10 cellular contexts compared by ENCODE assay signal in genomic region chr2:64978514-64979268, GRCh38. TPM values are rescaled to one million over a fixed set of nuclear protein-coding genes. Genes with fewer than 3 reads are reported as not detected.
DNase-seq lines count a peak whose midpoint lies in the region; ATAC-seq, FAIRE-seq and TF ChIP-seq lines count a peak whose summit lies in the region.
"Had no signal": no experiment of that assay in that cellular context is flagged by ENCODE, and none has a peak within 500 bp of the region (broad histone marks: within the 10 kb centered on the region; RNA-seq: fewer than 3 reads in every experiment).

No MANE protein-coding gene starts in this region.

- BruUV-seq in GM12878 (replicated peaks; lab: Mats Ljungman, UMichigan) = no TSS peak

- H3K27ac ChIP-seq in GM12878 (ENCODE audit: control insufficient read depth, insufficient read depth) = no peak overlapping the region
- H3K27ac ChIP-seq in parathyroid adenoma = no peak overlapping the region
- H3K27ac ChIP-seq: gastroesophageal sphincter, right lobe of liver had no signal

- DNase-seq in NCI-H82 (lab: John Stamatoyannopoulos, UW) (peak; percentile 39), NCI-H82 treated with DMSO at 0.1 percent for 48 hours (lab: John Stamatoyannopoulos, UW; ENCODE audit: unreplicated experiment) (no peak), GM12878 (ENCODE audit: low read depth, low spot score) (no peak), DMS153 (lab: John Stamatoyannopoulos, UW) (no peak), globus pallidus (ENCODE audit: low spot score) (no peak)
- peak; percentile 19 for DNase-seq in Jurkat, Clone E6-1 (ENCODE audit: low read depth, low spot score)
- DNase-seq: right lobe of liver had no signal

- H3K4me2 ChIP-seq in GM12878 (ENCODE audit: control insufficient read depth, insufficient read depth) = no peak overlapping the region
- H3K4me2 ChIP-seq in parathyroid adenoma (ENCODE audit: low read length) = no peak overlapping the region

- POLR2A ChIA-PET in GM12878 (lab: Charles Lee) = interaction anchor here (0.6 to 1.5 kb wide), 6 partner anchors 14 to 218 kb away, joined by 3 to 5 read pairs (median 4); no protein-coding TSS in a partner anchor

- H3K9me3 ChIP-seq in GM12878 (replicated peaks; ENCODE audit: control insufficient read depth, insufficient read depth, low read length) (no peaks in the 10 kb centered on the region), parathyroid adenoma (ENCODE audit: control insufficient read depth, low read length) (no peaks in the 10 kb centered on the region)
- H3K9me3 ChIP-seq: gastroesophageal sphincter, right lobe of liver had no signal

- H3K4me3 ChIP-seq in Jurkat, Clone E6-1 (ENCODE audit: low read length) = no peak overlapping the region
- H3K4me3 ChIP-seq in GM12878 (no peak overlapping the region), parathyroid adenoma (ENCODE audit: low read depth, low read length) (no peak overlapping the region)
- H3K4me3 ChIP-seq: gastroesophageal sphincter, right lobe of liver had no signal

- in situ Hi-C loops in GM12878 (cut with MboI) = no loop called here

- no peak overlapping the region for H2AFZ ChIP-seq in GM12878 (ENCODE audit: control insufficient read depth, low read depth, low read length)
- H2AFZ ChIP-seq in parathyroid adenoma = no peak overlapping the region

- no peak for TF ChIP-seq POLR2A in GM12878 (IDR thresholded peaks at IDR 0.05; ENCODE audit: low read depth, low read length)

- intact Hi-C loops in GM12878 (cut with micrococcal nuclease; ENCODE audit: unreplicated experiment) = loop anchor here (2.0 kb wide), 1 partner anchor 62 kb away; no protein-coding TSS in a partner anchor

- H3K4me1 ChIP-seq in GM12878 (ENCODE audit: control insufficient read depth, insufficient read depth, low read length) (peaks cover 25% of the 10 kb centered on the region), parathyroid adenoma (peaks cover 7% of the 10 kb centered on the region)

- H3K27me3 ChIP-seq in GM12878 (replicated peaks in 1 of 2; ENCODE audit: control insufficient read depth in 2 of 2, insufficient read depth in 2 of 2, low read length in 1 of 2) (no peaks in the 10 kb centered on the region), parathyroid adenoma (ENCODE audit: control insufficient read depth, insufficient read depth, low read length) (no peaks in the 10 kb centered on the region)
- H3K27me3 ChIP-seq: gastroesophageal sphincter, right lobe of liver had no signal

- no peak overlapping the region for H3K9ac ChIP-seq in GM12878 (ENCODE audit: control insufficient read depth, insufficient read depth, low read length)
- no peak overlapping the region for H3K9ac ChIP-seq in parathyroid adenoma

- WGBS in GM12878 (ENCODE audit: insufficient coverage, insufficient replicate concordance, low lambda C conversion rate, missing lambda C conversion rate) = 91% methylated on average over 4 of the region's 4 CpGs

- SMC1A ChIA-PET in GM12878 (lab: Charles Lee; ENCODE audit: uncharacterized antibody, unreplicated experiment) = interaction anchor here (0.9 to 2.4 kb wide), 10 partner anchors 12 to 62 kb away, joined by 3 to 13 read pairs (median 4); no protein-coding TSS in a partner anchor

- CTCF ChIA-PET in GM12878 (lab: Yijun Ruan, JAX) = interaction anchor here (0.7 to 3.9 kb wide), 14 partner anchors 9 to 67 kb away, joined by 3 to 14 read pairs (median 4); no protein-coding TSS in a partner anchor

- H3K79me2 ChIP-seq in GM12878 (ENCODE audit: control insufficient read depth, insufficient read depth, low read length) (no peaks in the 10 kb centered on the region), parathyroid adenoma (no peaks in the 10 kb centered on the region)

- FAIRE-seq in GM12878 (lab: Jason Lieb, UNC) = no peak

- peak; percentile 71 for ATAC-seq in GM12878
- ATAC-seq in GM18858 (IDR thresholded peaks at IDR 0.05; ENCODE audit: unreplicated experiment) = no peak
- ATAC-seq: gastroesophageal sphincter had no signal

- RAD21 ChIA-PET in GM12878 (lab: Charles Lee; ENCODE audit: unreplicated experiment) = interaction anchor here (0.6 to 2.6 kb wide), 15 partner anchors 10 to 195 kb away, joined by 3 to 14 read pairs (median 3); no protein-coding TSS in a partner anchor

- TF ChIP-seq EP300 in GM12878 (IDR thresholded peaks at IDR 0.05; ENCODE audit: borderline replicate concordance in 1 of 2, control insufficient read depth in 1 of 2, low read depth in 2 of 2, low read length in 2 of 2) = no peak

- H3K36me3 ChIP-seq in GM12878 (ENCODE audit: control insufficient read depth in 2 of 2, insufficient read depth in 2 of 2, low read length in 1 of 2) = no peaks in the 10 kb centered on the region
- H3K36me3 ChIP-seq in parathyroid adenoma (ENCODE audit: control insufficient read depth, insufficient read depth, low read length) = no peaks in the 10 kb centered on the region
- H3K36me3 ChIP-seq: gastroesophageal sphincter, right lobe of liver had no signal

- TF ChIP-seq RAD21 in GM12878 (IDR thresholded peaks at IDR 0.05; ENCODE audit: insufficient read depth, low read depth, low read length) = peak; percentile 36

- no peaks in the 10 kb centered on the region for H4K20me1 ChIP-seq in GM12878 (ENCODE audit: control insufficient read depth, insufficient read depth)

- TF ChIP-seq CTCF in GM12878 (IDR thresholded peaks at IDR 0.05 in 2 of 3, conservative IDR thresholded peaks at IDR 0.05 in 1 of 3; ENCODE audit: control insufficient read depth in 2 of 3, extremely low read depth in 1 of 3, insufficient read depth in 1 of 3, low read depth in 3 of 3, low read length in 3 of 3) = peak; percentile 29 to 36 (median 31); a peak in 4 of 6 replicates
- peak; percentile 10 for TF ChIP-seq CTCF in parathyroid adenoma (IDR thresholded peaks at IDR 0.05)

TF ChIP-seq in GM12878, 131 proteins besides CTCF, POLR2A, EP300 and RAD21 (continues in another document):
- peak; percentile 66 for TF ChIP-seq ZBTB40 (IDR thresholded peaks at IDR 0.05; ENCODE audit: borderline replicate concordance)
- TF ChIP-seq RUNX3 (IDR thresholded peaks at IDR 0.05; ENCODE audit: low read length) = 0 out of 2 replicates have a peak, but pooled peaks have one; percentile 22
- TF ChIP-seq, protein P1, sequence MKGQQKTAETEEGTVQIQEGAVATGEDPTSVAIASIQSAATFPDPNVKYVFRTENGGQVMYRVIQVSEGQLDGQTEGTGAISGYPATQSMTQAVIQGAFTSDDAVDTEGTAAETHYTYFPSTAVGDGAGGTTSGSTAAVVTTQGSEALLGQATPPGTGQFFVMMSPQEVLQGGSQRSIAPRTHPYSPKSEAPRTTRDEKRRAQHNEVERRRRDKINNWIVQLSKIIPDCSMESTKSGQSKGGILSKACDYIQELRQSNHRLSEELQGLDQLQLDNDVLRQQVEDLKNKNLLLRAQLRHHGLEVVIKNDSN (IDR thresholded peaks at IDR 0.05; ENCODE audit: borderline replicate concordance, extremely low read length, insufficient read depth, low read depth, low read length) = no peak
- TF ChIP-seq KLF5 (IDR thresholded peaks at IDR 0.05; ENCODE audit: partially characterized antibody) = no peak
- TF ChIP-seq RBBP5 (conservative IDR thresholded peaks at IDR 0.05) = no peak

RNA-seq across cellular contexts. Expression of gene SLC1A4, which starts 10.5 kb away (rescaled TPM):
- 20.8 TPM for polyA plus RNA-seq in Jurkat, Clone E6-1 (2012; ENCODE audit: insufficient read depth, insufficient read length)
- total RNA-seq in GM12878 (2013; cell fraction: nucleolus; rRNA removed) = 16.4 and 16.7 TPM in 2 replicates
- total RNA-seq in GM12878 (2014; rRNA removed) (35.8 and 37.0 TPM in 2 replicates), GM12878 (2014; rRNA removed; fragmentation: Illumina TruSeq; extraction: Trizol) (23.2 and 23.8 TPM in 2 replicates), GM12878 (2021) (43.2 and 43.4 TPM in 2 replicates)
- polyA plus RNA-seq in GM12878 (2011; ENCODE audit: low read depth) = 24.9 TPM
- polyA plus RNA-seq in GM12878 (2011; rRNA removed) (20.3 and 26.9 TPM in 2 replicates), GM12878 (2014; fragmentation: Illumina TruSeq; extraction: Trizol) (27.4 TPM in 2 replicates), GM12878 (2014; fragmentation: Nextera tagmentation; extraction: Ambion mirVana) (10 to 100 TPM; 10.8 to 13.9 TPM), GM12878 (2014; rRNA removed) (28.0 and 29.0 TPM in 2 replicates), GM12878 (2016; fragmentation: Nextera tagmentation; extraction: Ambion mirVana) (10 to 100 TPM; 32.6 to 37.2 TPM)
- 27.0 and 29.7 TPM in 2 replicates for polyA plus RNA-seq in GM12878 (2011; cell fraction: cytosol; rRNA removed)
- 30.5 and 33.0 TPM in 2 replicates for polyA plus RNA-seq in GM12878 (2011; cell fraction: nucleus; rRNA removed)
- polyA plus RNA-seq in GM12878 (2012) = 27.7 and 31.8 TPM in 2 replicates
- 49.4 and 72.0 TPM in 2 replicates for polyA minus RNA-seq in GM12878 (2011; rRNA and poly(A)+ RNA removed)
- polyA minus RNA-seq in GM12878 (2011; cell fraction: cytosol; rRNA and poly(A)+ RNA removed) = 22.5 and 26.3 TPM in 2 replicates
- 12.0 and 23.5 TPM in 2 replicates for polyA minus RNA-seq in GM12878 (2011; cell fraction: nucleus; rRNA and poly(A)+ RNA removed)

Comparison
In these comparisons a context has a peak if more than half of its experiments do, and no peak if none do; other contexts are left out.
1. DNase-seq: peak in NCI-H82 (single experiment) and Jurkat, Clone E6-1 (single experiment); none in NCI-H82 treated with DMSO at 0.1 percent for 48 hours (single experiment), GM12878 (single experiment), DMS153 (single experiment) and globus pallidus (single experiment).